Comparison of ENCODE assay signal across 7 cellular contexts in genomic region chr5:29378104-29378503, GRCh38.
"Had no signal": no experiment of that assay in that cellular context is flagged by ENCODE, and none has a peak within 500 bp of the region (broad histone marks: within the 10 kb centered on the region; RNA-seq: fewer than 3 reads in every experiment).

No MANE protein-coding gene starts in this region.

- ATAC-seq: GM12878 had no signal

- H3K4me3 ChIP-seq: GM12878 had no signal

- DNase-seq: GDM1, GF-D8 had no signal

- FAIRE-seq: GM12878, GM12891, GM12892, GM18507, GM19239 had no signal
